In genomic region chr13:89880201-89880600, GRCh38 we compare ENCODE assay signal across 22 cellular contexts.
"Had no signal": no experiment of that assay in that cellular context is flagged by ENCODE, and none has a peak within 500 bp of the region (broad histone marks: within the 10 kb centered on the region; RNA-seq: fewer than 3 reads in every experiment).

No MANE protein-coding gene starts in this region.

- H3K4me1 ChIP-seq: SJSA1 had no signal

- H3K9ac ChIP-seq: SK-N-SH had no signal

- DNase-seq: Karpas-422, KG1, MM.1S, NCI-H1092 treated with DMSO at 0.1 percent for 48 hours, NCI-H1417, NCI-H1436 treated with DMSO at 0.1 percent for 48 hours, NCI-H1694, NCI-H187 treated with DMSO at 0.1 percent for 48 hours, NCI-H2029 treated with DMSO at 0.1 percent for 48 hours, NCI-H2107, NCI-H2227 treated with DMSO at 0.1 percent for 48 hours, NCI-H524, NCI-H526 treated with DMSO at 0.1 percent for 48 hours, NCI-H748 treated with DMSO at 0.1 percent for 48 hours, Right ventricle myocardium superior, RPMI8226, SIG-M5, SK-N-SH, SW 1271, T-cell had no signal

- H3K27ac ChIP-seq: SJSA1 had no signal

- H3K27me3 ChIP-seq: SJSA1 had no signal

- H3K27me3 Mint-ChIP-seq: T-cell had no signal

- ATAC-seq: T-cell had no signal

- H3K4me3 ChIP-seq: SJSA1 had no signal

- H3K4me3 Mint-ChIP-seq: T-cell had no signal

- H3K4me2 ChIP-seq: SK-N-SH had no signal

- H3K36me3 ChIP-seq: SJSA1 had no signal

- H3K27ac Mint-ChIP-seq: T-cell had no signal

- H3K4me1 Mint-ChIP-seq: T-cell had no signal

- H3K9me3 ChIP-seq: SJSA1, SK-N-SH had no signal

- FAIRE-seq: RCC 7860 had no signal

- H3K36me3 Mint-ChIP-seq: T-cell had no signal
